In the genomic region with DNA sequence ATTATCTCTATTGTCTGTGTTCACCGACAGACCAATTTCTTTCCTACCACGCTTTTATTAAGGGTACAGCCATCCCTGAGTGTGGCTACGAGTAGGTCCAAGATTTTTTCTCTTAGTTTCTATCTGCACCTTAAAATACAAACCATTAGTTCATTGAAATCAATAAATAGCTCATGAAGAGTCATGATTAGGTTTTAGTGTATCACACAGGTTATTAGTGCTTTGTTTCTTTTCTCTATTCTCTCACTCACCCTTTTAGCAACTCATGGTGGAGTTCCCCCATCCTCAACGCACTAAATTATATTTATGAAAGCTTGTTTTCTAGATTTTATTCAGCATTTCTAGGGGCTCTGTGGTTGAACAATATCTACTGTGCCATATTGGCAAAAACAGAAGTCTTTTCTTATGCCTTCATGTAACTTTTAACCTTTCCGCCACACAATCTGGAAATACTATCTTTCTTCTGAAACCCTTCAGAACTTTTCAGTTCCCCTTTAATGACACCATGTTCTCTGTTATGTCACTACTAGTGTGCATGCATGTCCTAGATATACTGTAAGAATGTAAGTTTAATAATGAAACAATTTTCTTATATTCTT, we compare ENCODE assay signal across 14 cellular contexts.
DNase-seq lines count a peak whose midpoint lies in the region; ATAC-seq and TF ChIP-seq lines count a peak whose summit lies in the region.
"Had no signal": no experiment of that assay in that cellular context is flagged by ENCODE, and none has a peak within 500 bp of the region (broad histone marks: within the 10 kb centered on the region; RNA-seq: fewer than 3 reads in every experiment).

No MANE protein-coding gene starts in this region.

- TF ChIP-seq POLR2A in heart left ventricle (IDR thresholded peaks at IDR 0.05) (no peak), vagina (IDR thresholded peaks at IDR 0.05) (no peak)

- intact Hi-C loops in heart left ventricle (cut with DNase I) = no loop called here
- intact Hi-C loops in vagina (cut with DNase I) = no loop called here

- H3K27me3 ChIP-seq in heart left ventricle = no peaks in the 10 kb centered on the region
- no peaks in the 10 kb centered on the region for H3K27me3 ChIP-seq in vagina

- peak; percentile 97 for ATAC-seq in GM18511 (IDR thresholded peaks at IDR 0.05; ENCODE audit: unreplicated experiment)
- ATAC-seq in GM21360 (IDR thresholded peaks at IDR 0.05; ENCODE audit: unreplicated experiment) = peak; percentile 95
- peak; percentile 95 for ATAC-seq in HG02885 (IDR thresholded peaks at IDR 0.05; ENCODE audit: poor library complexity, unreplicated experiment)
- peak; percentile 99 for ATAC-seq in HG03520 (IDR thresholded peaks at IDR 0.05; ENCODE audit: unreplicated experiment)
- ATAC-seq in heart left ventricle = no peak
- ATAC-seq: activated T-cell treated with anti-CD3 and anti-CD28 coated beads, Interleukin-2, amount 50 U/mL, for 72 hours had no signal

- peaks cover 0 to 8% (median 2%) of the 10 kb centered on the region in 12 donors for H3K4me1 ChIP-seq in heart left ventricle
- no peaks in the 10 kb centered on the region for H3K4me1 ChIP-seq in vagina
- H3K4me1 ChIP-seq: BE2C had no signal

- WGBS in heart left ventricle, 4 donors = 87 to 90% (median 87%) methylated on average over 5 of the region's 5 CpGs

- TF ChIP-seq CTCF in heart left ventricle (IDR thresholded peaks at IDR 0.05) = no peak
- no peak for TF ChIP-seq CTCF in vagina (IDR thresholded peaks at IDR 0.05)

- H3K4me3 ChIP-seq in heart left ventricle = no peak overlapping the region
- no peak overlapping the region for H3K4me3 ChIP-seq in vagina
- H3K4me3 ChIP-seq: thoracic aorta had no signal

- H3K27ac ChIP-seq in heart left ventricle (no peak overlapping the region), vagina (no peak overlapping the region)
- H3K27ac ChIP-seq: thoracic aorta, VCaP had no signal

- H3K9me3 ChIP-seq in heart left ventricle (no peaks in the 10 kb centered on the region), vagina (no peaks in the 10 kb centered on the region)
- H3K9me3 ChIP-seq: BE2C, thoracic aorta had no signal

- DNase-seq in UCSD-AML1 (lab: John Stamatoyannopoulos, UW; ENCODE audit: unreplicated experiment) (no peak), heart left ventricle (no peak), vagina (ENCODE audit: extremely low spot score in 2 of 2) (no peak)
- no peak for DNase-seq in stimulated activated CD4-positive, alpha-beta T cell treated with anti-CD3 and anti-CD28 coated beads, Interleukin-4, amount 100 ng/mL, for 1 hour
- DNase-seq: activated T-cell treated with anti-CD3 and anti-CD28 coated beads, Interleukin-2, amount 50 U/mL, for 72 hours; BE2C; EL; erythroblast had no signal

- no peaks in the 10 kb centered on the region for H3K36me3 ChIP-seq in heart left ventricle
- H3K36me3 ChIP-seq in vagina = no peaks in the 10 kb centered on the region
- H3K36me3 ChIP-seq: BE2C, thoracic aorta had no signal

Comparison
In these comparisons a context has a peak if more than half of its experiments do, and no peak if none do; other contexts are left out.
1. ATAC-seq: peak in GM18511 (single experiment), GM21360 (single experiment), HG02885 (single experiment) and HG03520 (single experiment); none in heart left ventricle (0 of 4).